ENCODE assay signal across 8 cellular contexts in genomic region chr1:7549277-7549676, GRCh38.
DNase-seq lines count a peak whose midpoint lies in the region; ATAC-seq and TF ChIP-seq lines count a peak whose summit lies in the region.

No MANE protein-coding gene starts in this region.

- no peaks in the 10 kb centered on the region; the same call in 1 of the 2 replicates for H3K27me3 ChIP-seq in BJ (ENCODE audit: control insufficient read depth, insufficient read depth, low read length)

- peak; percentile 26 for DNase-seq in BJ (ENCODE audit: low read depth)
- DNase-seq in activated T-cell treated with anti-CD3 and anti-CD28 coated beads, Interleukin-2, amount 50 U/mL, for 24 hours = peak; percentile 48
- DNase-seq in islet precursor cell = peak; percentile 85
- no peak for DNase-seq in nucleus accumbens (lab: John Stamatoyannopoulos, UW)
- no peak for DNase-seq in cortex of kidney (lab: John Stamatoyannopoulos, UW)

- H3K4me3 Mint-ChIP-seq in activated T-cell treated with anti-CD3 and anti-CD28 coated beads, Interleukin-2, amount 50 U/mL, for 24 hours = peak overlapping the region; percentile 58

- H3K9me3 Mint-ChIP-seq in activated T-cell treated with anti-CD3 and anti-CD28 coated beads, Interleukin-2, amount 50 U/mL, for 24 hours = no peaks in the 10 kb centered on the region

- TF ChIP-seq CTCF in BJ (IDR thresholded peaks at IDR 0.05; ENCODE audit: insufficient read depth, low read depth, low read length) = no peak

- CTCF ChIA-PET in BJ (lab: Yijun Ruan, JAX) = no interaction called here

- no peaks in the 10 kb centered on the region for H3K36me3 ChIP-seq in BJ (ENCODE audit: control insufficient read depth, insufficient read depth, low read length)

- no peaks in the 10 kb centered on the region for H3K36me3 Mint-ChIP-seq in activated T-cell treated with anti-CD3 and anti-CD28 coated beads, Interleukin-2, amount 50 U/mL, for 24 hours (ENCODE audit: low read depth)

- peaks cover 14% of the 10 kb centered on the region for H3K4me1 Mint-ChIP-seq in activated T-cell treated with anti-CD3 and anti-CD28 coated beads, Interleukin-2, amount 50 U/mL, for 24 hours (ENCODE audit: low read depth)

- POLR2A ChIA-PET in BJ (lab: Charles Lee) = no interaction called here

- H3K27me3 Mint-ChIP-seq in activated T-cell treated with anti-CD3 and anti-CD28 coated beads, Interleukin-2, amount 50 U/mL, for 24 hours = peaks cover 31% of the 10 kb centered on the region

- ATAC-seq in HG03175 (IDR thresholded peaks at IDR 0.05; ENCODE audit: unreplicated experiment) (peak; percentile 51), HG02884 (IDR thresholded peaks at IDR 0.05; ENCODE audit: unreplicated experiment) (no peak), GM18519 (IDR thresholded peaks at IDR 0.05; ENCODE audit: low FRiP score, unreplicated experiment) (no peak)

- no peak overlapping the region for H3K4me3 ChIP-seq in BJ (ENCODE audit: low read depth, low read length)

- H3K27ac Mint-ChIP-seq in activated T-cell treated with anti-CD3 and anti-CD28 coated beads, Interleukin-2, amount 50 U/mL, for 24 hours = peak overlapping the region; percentile 92

Comparison
In these comparisons a context has a peak if more than half of its experiments do, and no peak if none do; other contexts are left out.
1. DNase-seq: peak in BJ (single experiment), activated T-cell treated with anti-CD3 and anti-CD28 coated beads, Interleukin-2, amount 50 U/mL, for 24 hours (single experiment) and islet precursor cell (single experiment); none in nucleus accumbens (0 of 56) and cortex of kidney (single experiment).